10 cellular contexts compared by ENCODE assay signal in genomic region chr20:62362991-62363919, GRCh38. TPM values are rescaled to one million over a fixed set of nuclear protein-coding genes. Genes with fewer than 3 reads are reported as not detected.
DNase-seq lines count a peak whose midpoint lies in the region; ATAC-seq and TF ChIP-seq lines count a peak whose summit lies in the region.
"Had no signal": no experiment of that assay in that cellular context is flagged by ENCODE, and none has a peak within 500 bp of the region (broad histone marks: within the 10 kb centered on the region; RNA-seq: fewer than 3 reads in every experiment).

No MANE protein-coding gene starts in this region.

- H3K36me3 ChIP-seq in heart left ventricle: peaks cover 0 to 15% (median 0%) of the 10 kb centered on the region in 9 donors
- H3K36me3 ChIP-seq in trophoblast cell (ENCODE audit: control insufficient read depth in 1 of 2, insufficient read depth in 2 of 2, low read length in 2 of 2): peaks cover 26 to 32% of the 10 kb centered on the region in 2 experiments

- H3K23ac ChIP-seq in trophoblast cell (ENCODE audit: low read length): no peak overlapping the region

- H2BK120ac ChIP-seq in trophoblast cell (ENCODE audit: insufficient read depth, low read length, poor library complexity): no peak overlapping the region

- TF ChIP-seq CTCF in RWPE1 (conservative IDR thresholded peaks at IDR 0.05; ENCODE audit: low read depth) (no peak), heart left ventricle (IDR thresholded peaks at IDR 0.05) (peak in 3 of 12 donors; percentile 7 to 25 (median 8))

- DNase-seq in ELF-1 (ENCODE audit: low read depth, low spot score) (peak; percentile 42), RWPE1 (ENCODE audit: low spot score) (no peak), heart left ventricle (peak; percentile 20 to 60 (median 44)), trophoblast cell (no peak), mesenteric fat pad (ENCODE audit: low spot score) (no peak)
- DNase-seq in activated naive CD4-positive, alpha-beta T cell (lab: John Stamatoyannopoulos, UW): no peak
- DNase-seq: amygdala, NCI-H146 had no signal

- peaks cover 57% of the 10 kb centered on the region for H3K79me2 ChIP-seq in trophoblast cell (ENCODE audit: control insufficient read depth, insufficient read depth, low read length, poor library complexity)

- no peak overlapping the region for H4K12ac ChIP-seq in trophoblast cell (ENCODE audit: low read depth, low read length)

- H3K14ac ChIP-seq in trophoblast cell (ENCODE audit: low read length): no peak overlapping the region

- H3K4me2 ChIP-seq in trophoblast cell (ENCODE audit: low read length): no peak overlapping the region

- no peak overlapping the region for H4K8ac ChIP-seq in trophoblast cell (ENCODE audit: low read depth, low read length)

- no peak overlapping the region for H2AK5ac ChIP-seq in trophoblast cell (ENCODE audit: low read length)

- H3K4me1 ChIP-seq in heart left ventricle (peaks cover 27 to 95% (median 82%) of the 10 kb centered on the region in 12 donors), trophoblast cell (ENCODE audit: control insufficient read depth in 1 of 2, insufficient read depth in 2 of 2, low read length in 2 of 2) (peaks cover 50 to 64% of the 10 kb centered on the region in 2 experiments)

- no peak for TF ChIP-seq POLR2A in heart left ventricle (IDR thresholded peaks at IDR 0.05)

- ATAC-seq in heart left ventricle (no peak), HG03095 (IDR thresholded peaks at IDR 0.05; ENCODE audit: unreplicated experiment) (no peak), GM21717 (IDR thresholded peaks at IDR 0.05; ENCODE audit: unreplicated experiment) (no peak)

- H3K4me3 ChIP-seq in heart left ventricle (peak overlapping the region in 4 of 12 donors; percentile 85 to 96 (median 94)), trophoblast cell (ENCODE audit: low read depth, low read length) (no peak overlapping the region)

- intact Hi-C loops in heart left ventricle (cut with DNase I): no loop called here

- CTCF ChIA-PET in RWPE1 (lab: Yijun Ruan, JAX): interaction anchor here (0.7 to 11.3 kb wide), 8 partner anchors 8 to 289 kb away, joined by 3 to 173 read pairs (median 8); partner anchors contain the start of gene ADRM1

- H2AFZ ChIP-seq in trophoblast cell (ENCODE audit: insufficient read depth, low read length, poor library complexity): no peak overlapping the region

- H3K27ac ChIP-seq in RWPE1 (peak overlapping the region; percentile 100), heart left ventricle (peak overlapping the region in 11 of 12 donors; percentile 84 to 97 (median 93)), trophoblast cell (ENCODE audit: low read depth, low read length) (peak overlapping the region; percentile 5)

- H3K79me1 ChIP-seq in trophoblast cell (ENCODE audit: low read length): peaks cover 38% of the 10 kb centered on the region

- no peaks in the 10 kb centered on the region for H3K9me3 ChIP-seq in heart left ventricle
- H3K9me3 ChIP-seq in trophoblast cell (ENCODE audit: insufficient read depth, low read depth, low read length): peaks cover 2% of the 10 kb centered on the region

- peak overlapping the region; percentile 61 for H3K4ac ChIP-seq in trophoblast cell (ENCODE audit: low read depth, low read length)

- no peak overlapping the region for H3K9ac ChIP-seq in trophoblast cell (ENCODE audit: low read length)

- WGBS in heart left ventricle, 4 donors: 57 to 68% (median 61%) methylated on average over 15 to 20 of the region's 20 CpGs
- WGBS in trophoblast cell (ENCODE audit: extremely low coverage, insufficient coverage, insufficient read length): no CpG with 5 or more reads among the region's 20 CpGs

- no peak overlapping the region for H4K91ac ChIP-seq in trophoblast cell (ENCODE audit: low read depth, low read length)

- no peak overlapping the region for H3K18ac ChIP-seq in trophoblast cell (ENCODE audit: low read length)

- H3K27me3 ChIP-seq in heart left ventricle: peaks cover 0 to 23% (median 0%) of the 10 kb centered on the region in 9 donors
- H3K27me3 ChIP-seq in trophoblast cell (ENCODE audit: insufficient read depth, low read length): no peaks in the 10 kb centered on the region

- POLR2A ChIA-PET in RWPE1 (lab: Yijun Ruan, JAX; ENCODE audit: low non-redundant PET): interaction anchor here (0.7 to 6.7 kb wide), 5 partner anchors 9 to 347 kb away, joined by 3 to 67 read pairs (median 4); partner anchors contain the start of gene RPS21

- H2BK5ac ChIP-seq in trophoblast cell (ENCODE audit: low read depth, low read length, poor library complexity): no peak overlapping the region

- no peak overlapping the region for H2BK12ac ChIP-seq in trophoblast cell (ENCODE audit: low read length)

RNA-seq across cellular contexts. Expression of gene LAMA5, which starts 3.9 kb away (rescaled TPM):
- 100 to 1,000 TPM in 1 of 9 donors, 10 to 100 TPM in 8; 57.4 to 107 (median 73.6) TPM for total RNA-seq in heart left ventricle
- polyA plus RNA-seq in heart left ventricle: 100 to 1,000 TPM in 1 of 2 donors, 10 to 100 TPM in 1; 72.0 to 128 TPM
- 135 and 147 TPM in 2 replicates for polyA plus RNA-seq in trophoblast cell (2013)
- total RNA-seq in mesenteric fat pad: 126 TPM

RNA-seq across cellular contexts. Expression of gene RPS21, which starts 23.6 kb away (rescaled TPM):
- total RNA-seq in heart left ventricle (100 to 1,000 TPM; 434 to 831 (median 670) TPM), mesenteric fat pad (856 TPM)
- 1,000 to 10,000 TPM; 1,943 to 3,051 TPM for polyA plus RNA-seq in heart left ventricle
- 2,264 and 2,365 TPM in 2 replicates for polyA plus RNA-seq in trophoblast cell (2013)

RNA-seq across cellular contexts. Expression of gene CABLES2, which starts 43.8 kb away (rescaled TPM):
- total RNA-seq in heart left ventricle: 10 to 100 TPM in 2 of 9 donors, 1 to 10 TPM in 7; 6.1 to 12.0 (median 8.8) TPM
- 10 to 100 TPM in 1 of 2 donors, 1 to 10 TPM in 1; 2.9 to 10.7 TPM for polyA plus RNA-seq in heart left ventricle
- 15.0 and 15.1 TPM in 2 replicates for polyA plus RNA-seq in trophoblast cell (2013)
- total RNA-seq in mesenteric fat pad: 2.3 TPM

Comparison
In these comparisons a context has a peak if more than half of its experiments do, and no peak if none do; other contexts are left out.
1. DNase-seq: peak in ELF-1 (single experiment) and heart left ventricle (5 of 5); none in RWPE1 (single experiment), trophoblast cell (0 of 2), activated naive CD4-positive, alpha-beta T cell (0 of 4) and mesenteric fat pad (single experiment).
2. H3K27ac ChIP-seq: peak in every context shown above with its lines; median percentile 100 in RWPE1; 93 in heart left ventricle; 5 in trophoblast cell.